Comparison of ENCODE assay signal across 12 cellular contexts in genomic region chr11:112525270-112525669, GRCh38.
DNase-seq lines count a peak whose midpoint lies in the region; ATAC-seq and TF ChIP-seq lines count a peak whose summit lies in the region.
"Had no signal": no experiment of that assay in that cellular context is flagged by ENCODE, and none has a peak within 500 bp of the region (broad histone marks: within the 10 kb centered on the region; RNA-seq: fewer than 3 reads in every experiment).

No MANE protein-coding gene starts in this region.

- H3K27me3 ChIP-seq in colonic mucosa: no peaks in the 10 kb centered on the region
- H3K27me3 ChIP-seq in left lung: no peaks in the 10 kb centered on the region
- H3K27me3 ChIP-seq in tibial artery: no peaks in the 10 kb centered on the region
- H3K27me3 ChIP-seq in PC-3 (ENCODE audit: low read length): peaks cover 57% of the 10 kb centered on the region

- H3K4me1 ChIP-seq in colonic mucosa (peaks cover 3% of the 10 kb centered on the region), left lung (peaks cover 0 to 10% of the 10 kb centered on the region in 2 donors), tibial artery (peaks cover 0 to 40% (median 30%) of the 10 kb centered on the region in 4 donors), PC-3 (ENCODE audit: insufficient read depth, low read length) (no peaks in the 10 kb centered on the region)

- ATAC-seq in left lung (peak; percentile 51), PC-3 (no peak)

- H3F3A ChIP-seq in PC-3 (ENCODE audit: low read length, unreplicated experiment): no peaks in the 10 kb centered on the region

- POLR2A ChIA-PET in PC-3 (lab: Charles Lee; ENCODE audit: unreplicated experiment): no interaction called here

- CTCF ChIA-PET in PC-3 (lab: Charles Lee): no interaction called here

- peak; percentile 15 for DNase-seq in activated CD4-positive, alpha-beta T cell treated with anti-CD3 and anti-CD28 coated beads for 48 hours
- DNase-seq in activated CD4-positive, alpha-beta T cell treated with anti-CD3 and anti-CD28 coated beads, Interleukin-2, amount 10 ng/mL, durations not matched to agents 24 days and 14 days: no peak
- DNase-seq in colonic mucosa: peak; percentile 21
- peak in 1 of 2 donors; percentile 45 for DNase-seq in left lung
- peak; percentile 70 to 73 for DNase-seq in tibial artery
- no peak for DNase-seq in PC-3
- DNase-seq in GM20000 (ENCODE audit: low spot score): no peak
- no peak for DNase-seq in AG08396 (ENCODE audit: low spot score)
- DNase-seq: 8988T; activated T-cell treated with anti-CD3 and anti-CD28 coated beads, Interleukin-2, amount 50 U/mL, for 1 hour; cerebellar nuclear complex; NCI-H1105 treated with DMSO at 0.1 percent for 48 hours had no signal

- no peaks in the 10 kb centered on the region for H3K4me1 Mint-ChIP-seq in activated CD4-positive, alpha-beta T cell treated with anti-CD3 and anti-CD28 coated beads, Interleukin-2, amount 10 ng/mL, durations not matched to agents 24 days and 14 days

- H3K27me3 Mint-ChIP-seq in activated CD4-positive, alpha-beta T cell treated with anti-CD3 and anti-CD28 coated beads, Interleukin-2, amount 10 ng/mL, durations not matched to agents 24 days and 14 days: peaks cover 4% of the 10 kb centered on the region

- intact Hi-C loops in activated CD4-positive, alpha-beta T cell treated with anti-CD3 and anti-CD28 coated beads, Interleukin-2, amount 10 ng/mL, durations not matched to agents 24 days and 14 days (cut with micrococcal nuclease): no loop called here
- intact Hi-C loops in colonic mucosa (cut with DNase I) (no loop called here), left lung (cut with DNase I) (no loop called here), tibial artery (cut with DNase I; ENCODE audit: low total_unique reads) (no loop called here), PC-3 (cut with micrococcal nuclease) (no loop called here)

- H3K4me2 ChIP-seq in PC-3 (ENCODE audit: low read length): no peak overlapping the region

- no peak overlapping the region for H3K4me3 Mint-ChIP-seq in activated CD4-positive, alpha-beta T cell treated with anti-CD3 and anti-CD28 coated beads, Interleukin-2, amount 10 ng/mL, durations not matched to agents 24 days and 14 days

- no peaks in the 10 kb centered on the region for H3K9me3 ChIP-seq in colonic mucosa
- no peaks in the 10 kb centered on the region for H3K9me3 ChIP-seq in left lung
- no peaks in the 10 kb centered on the region for H3K9me3 ChIP-seq in tibial artery
- H3K9me3 ChIP-seq in PC-3 (ENCODE audit: low read length): no peaks in the 10 kb centered on the region

- BruUV-seq in PC-3 (replicated peaks; lab: Mats Ljungman, UMichigan): no TSS peak

- TF ChIP-seq CTCF in colonic mucosa (IDR thresholded peaks at IDR 0.05): no peak
- no peak for TF ChIP-seq CTCF in left lung (IDR thresholded peaks at IDR 0.05)
- TF ChIP-seq CTCF in tibial artery (IDR thresholded peaks at IDR 0.05): no peak
- TF ChIP-seq CTCF in PC-3 (conservative IDR thresholded peaks at IDR 0.05; ENCODE audit: low read depth, low read length): no peak
- TF ChIP-seq CTCF in GM20000 (IDR thresholded peaks at IDR 0.05; ENCODE audit: extremely low read depth, missing control alignments): no peak

- H2AFZ ChIP-seq in PC-3 (ENCODE audit: low read length): no peak overlapping the region

- no peaks in the 10 kb centered on the region for H4K20me1 ChIP-seq in PC-3 (ENCODE audit: low read length)

- H3K27ac Mint-ChIP-seq in activated CD4-positive, alpha-beta T cell treated with anti-CD3 and anti-CD28 coated beads, Interleukin-2, amount 10 ng/mL, durations not matched to agents 24 days and 14 days: no peak overlapping the region

- H3K27ac ChIP-seq in colonic mucosa (peak overlapping the region; percentile 36), left lung (no peak overlapping the region), tibial artery (peak overlapping the region; percentile 65 to 71), PC-3 (ENCODE audit: low read length) (no peak overlapping the region)

- H3K9me3 Mint-ChIP-seq in activated CD4-positive, alpha-beta T cell treated with anti-CD3 and anti-CD28 coated beads, Interleukin-2, amount 10 ng/mL, durations not matched to agents 24 days and 14 days: no peaks in the 10 kb centered on the region

- no peaks in the 10 kb centered on the region for H3K9me2 ChIP-seq in PC-3 (replicated peaks; ENCODE audit: low read length)

- H3K9ac ChIP-seq in colonic mucosa (ENCODE audit: low read depth in 2 of 2, low read length in 2 of 2): no peak overlapping the region
- no peak overlapping the region for H3K9ac ChIP-seq in PC-3 (ENCODE audit: low read length)

- no peaks in the 10 kb centered on the region for H3K79me2 ChIP-seq in PC-3 (ENCODE audit: low read length)

- H3K4me3 ChIP-seq in colonic mucosa: no peak overlapping the region
- H3K4me3 ChIP-seq in left lung: no peak overlapping the region
- H3K4me3 ChIP-seq in tibial artery: no peak overlapping the region
- H3K4me3 ChIP-seq in PC-3 (ENCODE audit: low read length): no peak overlapping the region

- H3K36me3 Mint-ChIP-seq in activated CD4-positive, alpha-beta T cell treated with anti-CD3 and anti-CD28 coated beads, Interleukin-2, amount 10 ng/mL, durations not matched to agents 24 days and 14 days (ENCODE audit: low read depth): no peaks in the 10 kb centered on the region

- H3K36me3 ChIP-seq in colonic mucosa (no peaks in the 10 kb centered on the region), left lung (no peaks in the 10 kb centered on the region), tibial artery (no peaks in the 10 kb centered on the region), PC-3 (ENCODE audit: low read depth, low read length) (no peaks in the 10 kb centered on the region)

Comparison
In these comparisons a context has a peak if more than half of its experiments do, and no peak if none do; other contexts are left out.
1. DNase-seq: peak in activated CD4-positive, alpha-beta T cell treated with anti-CD3 and anti-CD28 coated beads for 48 hours (single experiment), colonic mucosa (single experiment) and tibial artery (2 of 2); none in activated CD4-positive, alpha-beta T cell treated with anti-CD3 and anti-CD28 coated beads, Interleukin-2, amount 10 ng/mL, durations not matched to agents 24 days and 14 days (single experiment), PC-3 (single experiment), GM20000 (single experiment) and AG08396 (single experiment).
2. H3K27ac ChIP-seq: peak in colonic mucosa (single experiment) and tibial artery (2 of 2); none in left lung (0 of 2) and PC-3 (single experiment).